In genomic region chr6:157443066-157443800, GRCh38 we compare ENCODE assay signal across 8 cellular contexts.
DNase-seq lines count a peak whose midpoint lies in the region; ATAC-seq and TF ChIP-seq lines count a peak whose summit lies in the region.

No MANE protein-coding gene starts in this region.

- ATAC-seq in GM21390 (IDR thresholded peaks at IDR 0.05; ENCODE audit: unreplicated experiment) (peak; percentile 88), HG03457 (IDR thresholded peaks at IDR 0.05; ENCODE audit: unreplicated experiment) (peak; percentile 92)

- intact Hi-C loops in vagina (cut with DNase I) = no loop called here

- DNase-seq in GM04503 (ENCODE audit: low read depth) (peak; percentile 59), choroid plexus epithelial cell (ENCODE audit: low read depth) (peak; percentile 85), globus pallidus (ENCODE audit: low spot score) (no peak), cerebellar nuclear complex (lab: John Stamatoyannopoulos, UW) (no peak), vagina (ENCODE audit: extremely low spot score in 2 of 2) (no peak), NCI-H1417 (lab: John Stamatoyannopoulos, UW) (no peak)

- H3K4me3 ChIP-seq in choroid plexus epithelial cell (ENCODE audit: low read depth, low read length) (no peak overlapping the region), vagina (no peak overlapping the region)

- no peaks in the 10 kb centered on the region for H3K4me1 ChIP-seq in vagina

- no peak overlapping the region for H3K27ac ChIP-seq in vagina

- no peaks in the 10 kb centered on the region for H3K27me3 ChIP-seq in vagina

- H3K36me3 ChIP-seq in vagina = no peaks in the 10 kb centered on the region

- no peak for TF ChIP-seq CTCF in choroid plexus epithelial cell (conservative IDR thresholded peaks at IDR 0.05; ENCODE audit: low read depth, low read length)
- TF ChIP-seq CTCF in vagina (IDR thresholded peaks at IDR 0.05) = no peak

- no peak for TF ChIP-seq POLR2A in vagina (IDR thresholded peaks at IDR 0.05)

- no peaks in the 10 kb centered on the region for H3K9me3 ChIP-seq in vagina

Comparison
In these comparisons a context has a peak if more than half of its experiments do, and no peak if none do; other contexts are left out.
1. DNase-seq: peak in GM04503 (single experiment) and choroid plexus epithelial cell (single experiment); none in globus pallidus (single experiment), cerebellar nuclear complex (0 of 2), vagina (0 of 2) and NCI-H1417 (0 of 3).